Comparison of ENCODE assay signal across 1 cellular context in genomic region chr1:153626477-153626928, GRCh38.
TF ChIP-seq lines count a peak whose summit lies in the region.

No MANE protein-coding gene starts in this region.

TF ChIP-seq in IMR-90, 13 proteins besides CTCF, POLR2A, EP300 and RAD21:
- TF ChIP-seq ELK1 (IDR thresholded peaks at IDR 0.05; ENCODE audit: borderline replicate concordance, low read depth, low read length) (no peak), RFX5 (IDR thresholded peaks at IDR 0.05; ENCODE audit: low read depth, low read length) (no peak), BHLHE40 (IDR thresholded peaks at IDR 0.05; ENCODE audit: low read depth, low read length) (no peak), CHD1 (IDR thresholded peaks at IDR 0.05; ENCODE audit: low read depth, low read length) (no peak), SMC3 (IDR thresholded peaks at IDR 0.05; ENCODE audit: low read depth, low read length) (no peak), FOS (IDR thresholded peaks at IDR 0.05; ENCODE audit: low read depth, low read length) (no peak), CEBPB (IDR thresholded peaks at IDR 0.05; ENCODE audit: low read depth, low read length) (no peak), RCOR1 (IDR thresholded peaks at IDR 0.05; ENCODE audit: insufficient replicate concordance, low read length) (no peak), MAFK (IDR thresholded peaks at IDR 0.05; ENCODE audit: low read depth, low read length) (no peak), USF2 (IDR thresholded peaks at IDR 0.05; ENCODE audit: low read depth, low read length) (no peak), MAZ (IDR thresholded peaks at IDR 0.05; ENCODE audit: borderline replicate concordance, low read depth, low read length) (no peak), NFE2L2 (IDR thresholded peaks at IDR 0.05; ENCODE audit: low read depth, low read length) (no peak), MXI1 (IDR thresholded peaks at IDR 0.05; ENCODE audit: borderline replicate concordance, low read depth, low read length) (no peak)
